ENCODE assay signal across 8 cellular contexts in genomic region chr12:7017870-7018349, GRCh38. TPM values are rescaled to one million over a fixed set of nuclear protein-coding genes. Genes with fewer than 3 reads are reported as not detected.
DNase-seq lines count a peak whose midpoint lies in the region; ATAC-seq and FAIRE-seq lines count a peak whose summit lies in the region.

No MANE protein-coding gene starts in this region.

- H3K9me3 ChIP-seq in right cardiac atrium (ENCODE audit: control insufficient read depth, low read length) (no peaks in the 10 kb centered on the region), small intestine (ENCODE audit: control insufficient read depth, low read depth) (no peaks in the 10 kb centered on the region)

- H3K4me3 Mint-ChIP-seq in activated T-cell treated with anti-CD3 and anti-CD28 coated beads, Interleukin-2, amount 50 U/mL, for 72 hours, result peak overlapping the region; percentile 84 to 89

- in situ Hi-C loops in ACHN (cut with HindIII; ENCODE audit: low pct_ligation_motif_present, low pct_unique_long_range_greater_than_20kb, low sequenced_read_pairs), result no loop called here

- H3K4me1 Mint-ChIP-seq in activated T-cell treated with anti-CD3 and anti-CD28 coated beads, Interleukin-2, amount 50 U/mL, for 72 hours (ENCODE audit: low read depth), result peaks cover 43% of the 10 kb centered on the region

- no peaks in the 10 kb centered on the region for H3K9me3 Mint-ChIP-seq in activated T-cell treated with anti-CD3 and anti-CD28 coated beads, Interleukin-2, amount 50 U/mL, for 72 hours

- H3K4me3 ChIP-seq in Jurkat, Clone E6-1 (ENCODE audit: low read length), result peak overlapping the region; percentile 82
- H3K4me3 ChIP-seq in right cardiac atrium (ENCODE audit: low read length) (peak overlapping the region; percentile 50), small intestine (ENCODE audit: low read depth in 1 of 2, low read length in 2 of 2) (peak overlapping the region; percentile 69 to 95)

- H3K36me3 Mint-ChIP-seq in activated T-cell treated with anti-CD3 and anti-CD28 coated beads, Interleukin-2, amount 50 U/mL, for 72 hours (ENCODE audit: insufficient read depth in 2 of 2), result peaks cover 2 to 3% of the 10 kb centered on the region in 2 donors

- DNase-seq in D341Med (ENCODE audit: low spot score) (peak; percentile 88), right cardiac atrium (peak in 1 of 3 donors; percentile 62), small intestine (peak; percentile 69), ACHN (no peak)
- peak; percentile 9 for DNase-seq in Jurkat, Clone E6-1 (ENCODE audit: low read depth, low spot score)
- DNase-seq in activated T-cell treated with anti-CD3 and anti-CD28 coated beads, Interleukin-2, amount 50 U/mL, for 72 hours, result peak in 1 of 2 donors; percentile 46

- H3K27ac Mint-ChIP-seq in activated T-cell treated with anti-CD3 and anti-CD28 coated beads, Interleukin-2, amount 50 U/mL, for 72 hours, result peak overlapping the region; percentile 92

- 2% methylated on average over 25 of the region's 25 CpGs for WGBS in right cardiac atrium
- 0 to 1% (median 1%) methylated on average over 23 to 25 of the region's 25 CpGs for WGBS in small intestine, 3 donors

- H3K27me3 Mint-ChIP-seq in activated T-cell treated with anti-CD3 and anti-CD28 coated beads, Interleukin-2, amount 50 U/mL, for 72 hours (ENCODE audit: low read depth), result no peaks in the 10 kb centered on the region

- no peak for FAIRE-seq in small intestine (lab: Jason Lieb, UNC)

- H3K27me3 ChIP-seq in right cardiac atrium (ENCODE audit: control insufficient read depth, insufficient read depth) (no peaks in the 10 kb centered on the region), small intestine (ENCODE audit: control insufficient read depth in 2 of 2, insufficient read depth in 2 of 2, low read length in 2 of 2) (no peaks in the 10 kb centered on the region)

- H3K4me1 ChIP-seq in right cardiac atrium (ENCODE audit: control insufficient read depth, insufficient read depth, low read length), result no peaks in the 10 kb centered on the region
- peaks cover 4 to 8% of the 10 kb centered on the region in 2 donors for H3K4me1 ChIP-seq in small intestine (ENCODE audit: control insufficient read depth in 2 of 2, insufficient read depth in 1 of 2, low read depth in 1 of 2, low read length in 1 of 2)

- ATAC-seq in GM19452 (IDR thresholded peaks at IDR 0.05; ENCODE audit: unreplicated experiment), result peak; percentile 26
- peak; percentile 6 to 8 for ATAC-seq in activated T-cell treated with anti-CD3 and anti-CD28 coated beads, Interleukin-2, amount 50 U/mL, for 72 hours (replicated peaks in 1 of 2)
- peak; percentile 53 to 65 for ATAC-seq in right cardiac atrium
- no peak for ATAC-seq in HG03045 (IDR thresholded peaks at IDR 0.05; ENCODE audit: unreplicated experiment)

- H3K27ac ChIP-seq in right cardiac atrium (ENCODE audit: low read length) (peak overlapping the region; percentile 93), small intestine (ENCODE audit: low read depth in 1 of 2, low read length in 1 of 2) (peak overlapping the region; percentile 96 to 97)

- peaks cover 2 to 6% of the 10 kb centered on the region in 2 donors for H3K36me3 ChIP-seq in small intestine (ENCODE audit: control insufficient read depth in 2 of 2, insufficient read depth in 2 of 2, low read length in 2 of 2)

- intact Hi-C loops in right cardiac atrium (cut with DNase I), result loop anchor here in 1 of 4 donors (5.0 kb wide), 1 partner anchor 46 kb away; the partner anchor contains the start of genes EMG1 and PHB2

RNA-seq across cellular contexts. Expression of gene LPCAT3, which starts 0.4 kb away (rescaled TPM):
- 25.3 TPM for polyA plus RNA-seq in Jurkat, Clone E6-1 (2012; ENCODE audit: insufficient read depth, insufficient read length)
- 10 to 100 TPM; 28.3 to 29.0 TPM for total RNA-seq in activated T-cell treated with anti-CD3 and anti-CD28 coated beads, Interleukin-2, amount 50 U/mL, for 72 hours
- 10 to 100 TPM; 14.0 to 22.2 (median 19.2) TPM for total RNA-seq in right cardiac atrium
- polyA plus RNA-seq in right cardiac atrium (17.8 TPM), small intestine (10 to 100 TPM; 67.8 to 95.9 (median 83.2) TPM)

RNA-seq across cellular contexts. Expression of gene C1S, which starts 42.6 kb away (rescaled TPM):
- 1.3 TPM for polyA plus RNA-seq in Jurkat, Clone E6-1 (2012; ENCODE audit: insufficient read depth, insufficient read length)
- 1 to 10 TPM; 4.0 to 6.6 TPM for total RNA-seq in activated T-cell treated with anti-CD3 and anti-CD28 coated beads, Interleukin-2, amount 50 U/mL, for 72 hours
- 100 to 1,000 TPM; 162 to 288 (median 238) TPM for total RNA-seq in right cardiac atrium
- polyA plus RNA-seq in right cardiac atrium (126 TPM), small intestine (100 to 1,000 TPM in 1 of 3 donors, 10 to 100 TPM in 1, 1 to 10 TPM in 1; 4.7 to 196 (median 17.6) TPM)

RNA-seq across cellular contexts. Expression of gene EMG1, which starts 47.2 kb away (rescaled TPM):
- polyA plus RNA-seq in Jurkat, Clone E6-1 (2012; ENCODE audit: insufficient read depth, insufficient read length), result 149 TPM
- total RNA-seq in activated T-cell treated with anti-CD3 and anti-CD28 coated beads, Interleukin-2, amount 50 U/mL, for 72 hours, result 10 to 100 TPM; 44.9 to 45.7 TPM
- 10 to 100 TPM; 33.7 to 40.2 (median 38.1) TPM for total RNA-seq in right cardiac atrium
- polyA plus RNA-seq in right cardiac atrium, result 26.0 TPM
- polyA plus RNA-seq in small intestine, result 10 to 100 TPM; 12.3 to 32.3 (median 14.1) TPM

RNA-seq across cellular contexts. Expression of gene PHB2, which starts 47.4 kb away (rescaled TPM):
- polyA plus RNA-seq in Jurkat, Clone E6-1 (2012; ENCODE audit: insufficient read depth, insufficient read length), result 292 TPM
- 100 to 1,000 TPM; 296 to 348 TPM for total RNA-seq in activated T-cell treated with anti-CD3 and anti-CD28 coated beads, Interleukin-2, amount 50 U/mL, for 72 hours
- total RNA-seq in right cardiac atrium, result 100 to 1,000 TPM; 137 to 159 (median 142) TPM
- polyA plus RNA-seq in right cardiac atrium (127 TPM), small intestine (100 to 1,000 TPM; 165 to 311 (median 210) TPM)

Comparison
In these comparisons a context has a peak if more than half of its experiments do, and no peak if none do; other contexts are left out.
1. RNA of gene C1S, which starts 42.6 kb away (total RNA-seq): 162 to 288 TPM in right cardiac atrium; 4.0 to 6.6 TPM in activated T-cell treated with anti-CD3 and anti-CD28 coated beads, Interleukin-2, amount 50 U/mL, for 72 hours; every median in the first group is over 10 times any median in the second.
2. Peak in every context shown above with its lines, with median percentiles within 50 percentile points of each other: H3K4me3 ChIP-seq.